8 cellular contexts compared by ENCODE assay signal in genomic region chr9:127968046-127968445, GRCh38.
DNase-seq lines count a peak whose midpoint lies in the region; ATAC-seq, FAIRE-seq and TF ChIP-seq lines count a peak whose summit lies in the region.

No MANE protein-coding gene starts in this region.

- TF ChIP-seq CTCF in GM20000 (IDR thresholded peaks at IDR 0.05; ENCODE audit: extremely low read depth, missing control alignments): no peak

- peaks cover 92% of the 10 kb centered on the region for H3K4me1 ChIP-seq in rectal smooth muscle tissue (ENCODE audit: control insufficient read depth, insufficient read depth, low read length)

- peak overlapping the region; percentile 12 for H3K9ac ChIP-seq in rectal smooth muscle tissue (ENCODE audit: low read length)

- H3K36me3 ChIP-seq in rectal smooth muscle tissue (ENCODE audit: control insufficient read depth, insufficient read depth, low read length): no peaks in the 10 kb centered on the region

- peak overlapping the region; percentile 98 for H3K27ac ChIP-seq in rectal smooth muscle tissue (ENCODE audit: low read depth, low read length)

- FAIRE-seq in RCC 7860 (lab: Jason Lieb, UNC): peak; percentile 51

- DNase-seq in COLO668 (lab: John Stamatoyannopoulos, UW; ENCODE audit: unreplicated experiment) (peak; percentile 38), RCC 7860 (ENCODE audit: low spot score) (peak; percentile 62), cortex of kidney (lab: John Stamatoyannopoulos, UW) (no peak), NCI-H1417 treated with DMSO at 0.1 percent for 48 hours (lab: John Stamatoyannopoulos, UW) (no peak), GM20000 (ENCODE audit: low spot score) (no peak)
- DNase-seq in effector CD4-positive, alpha-beta T cell: peak; percentile 52

- H3K4me3 ChIP-seq in rectal smooth muscle tissue (ENCODE audit: low read length): peak overlapping the region; percentile 34

- ATAC-seq in GM18873 (IDR thresholded peaks at IDR 0.05; ENCODE audit: low FRiP score, unreplicated experiment): no peak

- no peaks in the 10 kb centered on the region for H3K27me3 ChIP-seq in rectal smooth muscle tissue (ENCODE audit: control insufficient read depth, insufficient read depth, low read length)

Comparison
In these comparisons a context has a peak if more than half of its experiments do, and no peak if none do; other contexts are left out.
1. DNase-seq: peak in COLO668 (single experiment), RCC 7860 (single experiment) and effector CD4-positive, alpha-beta T cell (single experiment); none in cortex of kidney (single experiment), NCI-H1417 treated with DMSO at 0.1 percent for 48 hours (single experiment) and GM20000 (single experiment).